8 cellular contexts compared by ENCODE assay signal in genomic region chr16:90018297-90019200, GRCh38. TPM values are rescaled to one million over a fixed set of nuclear protein-coding genes. Genes with fewer than 3 reads are reported as not detected.
DNase-seq lines count a peak whose midpoint lies in the region; ATAC-seq, FAIRE-seq and TF ChIP-seq lines count a peak whose summit lies in the region.

No MANE protein-coding gene starts in this region.

- POLR2A ChIA-PET in activated CD8-positive, alpha-beta T cell treated with anti-CD3 and anti-CD28 coated beads for 36 hours (lab: Charles Lee), result no interaction called here

- TF ChIP-seq POLR2A in sigmoid colon (IDR thresholded peaks at IDR 0.05) (no peak), GM12892 (IDR thresholded peaks at IDR 0.05; ENCODE audit: low read depth, low read length) (no peak)

- H3K4me1 ChIP-seq in heart right ventricle (peaks cover 7 to 47% (median 35%) of the 10 kb centered on the region in 9 donors), sigmoid colon (peaks cover 0 to 32% (median 28%) of the 10 kb centered on the region in 4 donors)

- peak overlapping the region; percentile 62 for H3K4me3 Mint-ChIP-seq in activated CD8-positive, alpha-beta T cell treated with anti-CD3 and anti-CD28 coated beads for 36 hours

- no peaks in the 10 kb centered on the region for H3K36me3 ChIP-seq in heart right ventricle
- H3K36me3 ChIP-seq in sigmoid colon, result no peaks in the 10 kb centered on the region

- WGBS in heart right ventricle, 2 donors, result 10 to 12% methylated on average over 41 to 61 of the region's 61 CpGs
- WGBS in sigmoid colon, 2 donors, result 4 to 9% methylated on average over 61 of the region's 61 CpGs

- CTCF ChIA-PET in activated CD8-positive, alpha-beta T cell treated with anti-CD3 and anti-CD28 coated beads for 36 hours (lab: Charles Lee), result interaction anchor here (1.1 to 1.8 kb wide), 2 partner anchors 17 to 19 kb away, joined by 3 to 5 read pairs; no protein-coding TSS in a partner anchor

- no peaks in the 10 kb centered on the region for H3K9me3 ChIP-seq in heart right ventricle
- H3K9me3 ChIP-seq in sigmoid colon, result no peaks in the 10 kb centered on the region

- H3K27me3 Mint-ChIP-seq in activated CD8-positive, alpha-beta T cell treated with anti-CD3 and anti-CD28 coated beads for 36 hours, result peaks cover 7% of the 10 kb centered on the region

- TF ChIP-seq EP300 in sigmoid colon (IDR thresholded peaks at IDR 0.05), result no peak

- peaks cover 0 to 32% (median 0%) of the 10 kb centered on the region in 7 donors for H3K27me3 ChIP-seq in heart right ventricle
- H3K27me3 ChIP-seq in sigmoid colon, result peaks cover 0 to 6% (median 4%) of the 10 kb centered on the region in 3 donors

- H3K36me3 Mint-ChIP-seq in activated CD8-positive, alpha-beta T cell treated with anti-CD3 and anti-CD28 coated beads for 36 hours (ENCODE audit: low read depth), result peaks cover 2% of the 10 kb centered on the region

- DNase-seq in NCI-H748 (lab: John Stamatoyannopoulos, UW; ENCODE audit: unreplicated experiment) (peak; percentile 41), NCI-H748 treated with DMSO at 0.1 percent for 48 hours (lab: John Stamatoyannopoulos, UW) (no peak), heart right ventricle (no peak), sigmoid colon (no peak), COLO829 (ENCODE audit: low spot score) (no peak), GM12892 (ENCODE audit: insufficient read length) (no peak)
- DNase-seq in activated CD8-positive, alpha-beta T cell treated with anti-CD3 and anti-CD28 coated beads for 36 hours, result no peak

- peaks cover 4% of the 10 kb centered on the region for H3K9me3 Mint-ChIP-seq in activated CD8-positive, alpha-beta T cell treated with anti-CD3 and anti-CD28 coated beads for 36 hours

- TF ChIP-seq CTCF in activated CD8-positive, alpha-beta T cell treated with anti-CD3 and anti-CD28 coated beads for 36 hours (IDR thresholded peaks at IDR 0.05), result no peak
- TF ChIP-seq CTCF in heart right ventricle (IDR thresholded peaks at IDR 0.05), result no peak
- no peak for TF ChIP-seq CTCF in sigmoid colon (IDR thresholded peaks at IDR 0.05)

- ATAC-seq in activated CD8-positive, alpha-beta T cell treated with anti-CD3 and anti-CD28 coated beads for 36 hours, result no peak
- ATAC-seq in heart right ventricle, result peak in 1 of 8 donors; percentile 14
- ATAC-seq in HG03378 (IDR thresholded peaks at IDR 0.05; ENCODE audit: unreplicated experiment), result no peak

- FAIRE-seq in GM12892 (lab: Jason Lieb, UNC), result no peak

- no peak overlapping the region for H3K27ac Mint-ChIP-seq in activated CD8-positive, alpha-beta T cell treated with anti-CD3 and anti-CD28 coated beads for 36 hours

- H3K4me3 ChIP-seq in heart right ventricle (peak overlapping the region; percentile 49 to 66 (median 63)), sigmoid colon (peak overlapping the region; percentile 50 to 79 (median 69))

- intact Hi-C loops in activated CD8-positive, alpha-beta T cell treated with anti-CD3 and anti-CD28 coated beads for 36 hours (cut with micrococcal nuclease), result no loop called here
- intact Hi-C loops in heart right ventricle (cut with DNase I) (no loop called here), sigmoid colon (cut with DNase I) (loop anchor here (5.0 kb wide), 1 partner anchor 46 kb away; no protein-coding TSS in a partner anchor)

- H3K27ac ChIP-seq in heart right ventricle (peak overlapping the region in 1 of 10 donors; percentile 14), sigmoid colon (peak overlapping the region in 2 of 4 donors; percentile 28 to 55)

- peaks cover 11% of the 10 kb centered on the region for H3K4me1 Mint-ChIP-seq in activated CD8-positive, alpha-beta T cell treated with anti-CD3 and anti-CD28 coated beads for 36 hours (ENCODE audit: low read depth)

RNA-seq across cellular contexts. Expression of gene DBNDD1, which starts 0.7 kb away (rescaled TPM):
- total RNA-seq in activated CD8-positive, alpha-beta T cell treated with anti-CD3 and anti-CD28 coated beads for 36 hours, result under 1 TPM; 0.52 to 0.96 TPM
- total RNA-seq in heart right ventricle, result 1 to 10 TPM; 3.0 to 6.8 (median 5.0) TPM
- polyA plus RNA-seq in heart right ventricle, result 1 to 10 TPM in 1 of 2 donors, under 1 TPM in 1; 0.72 to 2.2 TPM
- 1 to 10 TPM in 3 of 4 donors, not detected in 1; 1.4 to 3.0 (median 2.0) TPM for total RNA-seq in sigmoid colon
- polyA plus RNA-seq in sigmoid colon, result 1 to 10 TPM; 3.6 to 5.0 (median 3.9) TPM
- polyA plus RNA-seq in GM12892 (2012; ENCODE audit: missing spikeins), result 2.1 TPM

RNA-seq across cellular contexts. Expression of gene PRDM7, which starts 58.6 kb away (rescaled TPM):
- not detected for total RNA-seq in activated CD8-positive, alpha-beta T cell treated with anti-CD3 and anti-CD28 coated beads for 36 hours
- total RNA-seq in heart right ventricle, result not detected
- not detected for polyA plus RNA-seq in heart right ventricle
- not detected for total RNA-seq in sigmoid colon
- not detected for polyA plus RNA-seq in sigmoid colon
- polyA plus RNA-seq in GM12892 (2012; ENCODE audit: missing spikeins), result 0.13 TPM
